ENCODE assay signal across 22 cellular contexts in the genomic region with DNA sequence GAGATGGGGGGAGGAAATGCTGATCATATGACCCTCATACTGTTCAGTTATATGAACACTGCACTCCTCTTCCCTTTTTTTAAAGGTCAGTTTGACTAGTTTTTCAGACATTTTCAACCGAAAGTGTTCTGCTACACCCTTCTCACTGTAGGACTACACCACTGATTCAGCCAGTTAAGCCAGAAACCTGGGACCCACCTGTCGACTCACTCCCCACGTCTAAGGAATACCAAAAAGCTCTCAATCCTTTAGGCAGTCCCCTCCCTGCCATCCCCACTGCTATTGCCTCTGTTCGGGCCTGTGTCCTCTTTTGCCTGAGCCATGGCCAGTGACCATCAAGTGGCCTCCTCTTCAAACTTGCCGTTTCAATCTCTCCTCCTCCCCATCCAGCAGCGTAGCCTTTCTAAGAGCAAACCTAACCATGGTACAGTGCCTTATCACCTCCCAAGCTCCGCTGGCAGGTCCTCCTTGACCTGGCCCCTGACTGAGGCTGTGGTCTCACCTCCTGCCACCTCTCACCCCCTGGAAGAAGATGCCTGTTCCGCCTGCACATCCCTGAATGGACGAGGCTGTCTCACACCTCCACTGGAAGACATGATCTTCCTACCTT.
"Had no signal": no experiment of that assay in that cellular context is flagged by ENCODE, and none has a peak within 500 bp of the region (broad histone marks: within the 10 kb centered on the region; RNA-seq: fewer than 3 reads in every experiment).

No MANE protein-coding gene starts in this region.

- H3K27me3 ChIP-seq: hepatocyte, left lung, right atrium auricular region, right lobe of liver, tibial nerve, uterus had no signal

- H2AFZ ChIP-seq: hepatocyte, parathyroid adenoma had no signal

- H3K4me2 ChIP-seq: hepatocyte, smooth muscle cell had no signal

- H3K27ac ChIP-seq: hepatocyte, left lung, lower lobe of right lung, neutrophil, parathyroid adenoma, right atrium auricular region, right lobe of liver, tibial nerve, uterus had no signal

- ATAC-seq: left lung; lower lobe of right lung; naive thymus-derived CD8-positive, alpha-beta T cell; right lobe of liver; stimulated activated memory B cell treated with anti-CD40 and anti-IgM and Interleukin-4, amounts not matched to agents 10 μg/mL and 1 μg/mL and 100 μg/mL, for 72 hours; stimulated activated naive CD8-positive, alpha-beta T cell treated with anti-CD3 and anti-CD28 coated beads, Interleukin-15, amount 100 ng/mL, for 72 hours had no signal

- H3K9me3 ChIP-seq: left lung, lower lobe of right lung, neutrophil, right atrium auricular region, right lobe of liver, tibial nerve, uterus had no signal

- H3K36me3 ChIP-seq: left lung, lower lobe of right lung, neutrophil, right atrium auricular region, right lobe of liver, tibial nerve, uterus had no signal

- H3K4me3 ChIP-seq: hepatocyte, left lung, lower lobe of right lung, right atrium auricular region, right lobe of liver, smooth muscle cell, tibial nerve, uterus had no signal

- H3K9ac ChIP-seq: parathyroid adenoma had no signal

- DNase-seq: islet precursor cell; left lung; lower lobe of right lung; mammary epithelial cell; naive thymus-derived CD8-positive, alpha-beta T cell; occipital lobe; right lobe of liver; stimulated activated CD4-positive, alpha-beta T cell treated with anti-CD3 and anti-CD28 coated beads, Interleukin-1b, Interleukin-23, amount 100 ng/mL, for 48 hours; stimulated activated CD4-positive, alpha-beta T cell treated with anti-CD3 and anti-CD28 coated beads, Interleukin-2, amount 100 ng/mL, for 48 hours; stimulated activated CD4-positive, alpha-beta T cell treated with anti-CD3 and anti-CD28 coated beads, Interleukin-4, amount 100 ng/mL, for 4 hours; stimulated activated CD8-positive, alpha-beta memory T cell treated with anti-CD3 and anti-CD28 coated beads, Interleukin-4, amount 100 ng/mL, for 48 hours; stimulated activated naive CD4-positive, alpha-beta T cell treated with Interleukin-2 at 50 U/mL for 16 hours; stimulated activated naive CD8-positive, alpha-beta T cell treated with anti-CD3 and anti-CD28 coated beads, Interleukin-15, amount 100 ng/mL, for 72 hours; substantia nigra; uterus had no signal

- H3K4me1 ChIP-seq: parathyroid adenoma, uterus had no signal
